Comparison of ENCODE assay signal across 8 cellular contexts in the genomic region with DNA sequence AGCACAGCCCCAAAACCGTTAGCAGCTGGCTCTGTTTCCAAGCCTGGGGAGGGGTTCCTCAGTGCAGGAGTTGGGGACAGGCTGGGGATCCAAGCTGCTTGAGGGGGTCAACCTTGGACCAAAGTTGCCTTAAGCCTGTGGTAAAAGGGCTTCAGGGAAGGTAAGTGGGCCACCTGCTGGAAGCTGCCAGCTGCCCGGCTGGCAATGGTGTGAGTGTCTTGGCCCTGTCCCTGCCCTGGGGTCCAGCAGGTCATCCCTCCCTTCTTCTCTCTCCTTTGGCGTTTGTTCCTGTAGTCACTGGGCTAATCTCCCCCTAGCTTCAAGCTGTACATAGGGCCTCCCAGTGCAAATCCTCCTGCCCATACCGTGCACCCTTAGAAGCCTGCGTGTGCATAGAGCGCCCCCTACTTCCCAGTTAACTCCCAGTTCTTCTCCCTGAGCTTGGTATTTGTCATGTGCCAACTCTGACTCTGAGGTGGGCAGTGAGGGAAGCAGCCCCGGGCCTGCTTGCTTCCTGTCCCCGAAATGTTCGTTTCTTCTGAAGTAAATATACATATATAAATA. TPM values are rescaled to one million over a fixed set of nuclear protein-coding genes. Genes with fewer than 3 reads are reported as not detected.
DNase-seq lines count a peak whose midpoint lies in the region; ATAC-seq and FAIRE-seq lines count a peak whose summit lies in the region.
"Had no signal": no experiment of that assay in that cellular context is flagged by ENCODE, and none has a peak within 500 bp of the region (broad histone marks: within the 10 kb centered on the region; RNA-seq: fewer than 3 reads in every experiment).

No MANE protein-coding gene starts in this region.

- ATAC-seq in activated naive CD8-positive, alpha-beta T cell treated with anti-CD3 and anti-CD28 coated beads, Interleukin-2, amount 50 U/mL, for 24 hours: no peak
- ATAC-seq in stimulated activated effector memory CD8-positive, alpha-beta T cell treated with anti-CD3 and anti-CD28 coated beads, Interleukin-12 subunit alpha, Interleukin-12 subunit beta, amount 100 ng/mL, for 72 hours: no peak

- H3K4me1 Mint-ChIP-seq in activated naive CD8-positive, alpha-beta T cell treated with anti-CD3 and anti-CD28 coated beads, Interleukin-2, amount 50 U/mL, for 24 hours: peaks cover 20% of the 10 kb centered on the region
- peaks cover 32% of the 10 kb centered on the region for H3K4me1 Mint-ChIP-seq in stimulated activated effector memory CD8-positive, alpha-beta T cell treated with anti-CD3 and anti-CD28 coated beads, Interleukin-12 subunit alpha, Interleukin-12 subunit beta, amount 100 ng/mL, for 72 hours

- FAIRE-seq in G401.6 (lab: Jason Lieb, UNC): peak; percentile 41
- FAIRE-seq: TTC549 had no signal

- H3K27ac Mint-ChIP-seq in activated naive CD8-positive, alpha-beta T cell treated with anti-CD3 and anti-CD28 coated beads, Interleukin-2, amount 50 U/mL, for 24 hours: no peak overlapping the region
- H3K27ac Mint-ChIP-seq in stimulated activated effector memory CD8-positive, alpha-beta T cell treated with anti-CD3 and anti-CD28 coated beads, Interleukin-12 subunit alpha, Interleukin-12 subunit beta, amount 100 ng/mL, for 72 hours: no peak overlapping the region

- H3K36me3 Mint-ChIP-seq in activated naive CD8-positive, alpha-beta T cell treated with anti-CD3 and anti-CD28 coated beads, Interleukin-2, amount 50 U/mL, for 24 hours (ENCODE audit: low read depth): peaks cover 40% of the 10 kb centered on the region
- H3K36me3 Mint-ChIP-seq in stimulated activated effector memory CD8-positive, alpha-beta T cell treated with anti-CD3 and anti-CD28 coated beads, Interleukin-12 subunit alpha, Interleukin-12 subunit beta, amount 100 ng/mL, for 72 hours: peaks cover 95% of the 10 kb centered on the region

- no peak overlapping the region for H3K4me3 Mint-ChIP-seq in activated naive CD8-positive, alpha-beta T cell treated with anti-CD3 and anti-CD28 coated beads, Interleukin-2, amount 50 U/mL, for 24 hours
- H3K4me3 Mint-ChIP-seq in stimulated activated effector memory CD8-positive, alpha-beta T cell treated with anti-CD3 and anti-CD28 coated beads, Interleukin-12 subunit alpha, Interleukin-12 subunit beta, amount 100 ng/mL, for 72 hours: no peak overlapping the region

- peak; percentile 44 for DNase-seq in LHCN-M2 (ENCODE audit: low read depth)
- peak; percentile 14 for DNase-seq in activated naive CD8-positive, alpha-beta T cell treated with anti-CD3 and anti-CD28 coated beads, Interleukin-2, amount 50 U/mL, for 24 hours
- no peak for DNase-seq in stimulated activated CD4-positive, alpha-beta T cell treated with anti-CD3 and anti-CD28 coated beads, Interleukin-12 subunit alpha, Interleukin-12 subunit beta, amount 100 ng/mL, for 4 hours
- DNase-seq in stimulated activated effector memory CD8-positive, alpha-beta T cell treated with anti-CD3 and anti-CD28 coated beads, Interleukin-12 subunit alpha, Interleukin-12 subunit beta, amount 100 ng/mL, for 72 hours (ENCODE audit: low spot score in 2 of 2): no peak
- no peak for DNase-seq in NCI-H2171 treated with DMSO at 0.1 percent for 48 hours (lab: John Stamatoyannopoulos, UW)

- H3K9me3 Mint-ChIP-seq in activated naive CD8-positive, alpha-beta T cell treated with anti-CD3 and anti-CD28 coated beads, Interleukin-2, amount 50 U/mL, for 24 hours: no peaks in the 10 kb centered on the region
- no peaks in the 10 kb centered on the region for H3K9me3 Mint-ChIP-seq in stimulated activated effector memory CD8-positive, alpha-beta T cell treated with anti-CD3 and anti-CD28 coated beads, Interleukin-12 subunit alpha, Interleukin-12 subunit beta, amount 100 ng/mL, for 72 hours

- H3K27ac ChIP-seq in layer of hippocampus (ENCODE audit: low read depth, low read length): peak overlapping the region; percentile 68

- no peaks in the 10 kb centered on the region for H3K27me3 Mint-ChIP-seq in activated naive CD8-positive, alpha-beta T cell treated with anti-CD3 and anti-CD28 coated beads, Interleukin-2, amount 50 U/mL, for 24 hours

- H3K27me3 ChIP-seq in layer of hippocampus (ENCODE audit: control insufficient read depth, insufficient read depth, low read length): no peaks in the 10 kb centered on the region

RNA-seq across cellular contexts. Expression of a gene that starts 4.4 kb away (rescaled TPM):
- 46.0 and 58.6 TPM in 2 replicates for total RNA-seq in LHCN-M2 (2014; rRNA removed)
- 397 TPM for polyA plus RNA-seq in LHCN-M2 (2012)

RNA-seq across cellular contexts. Expression of a gene that starts 4.7 kb away (rescaled TPM):
- 121 and 129 TPM in 2 replicates for total RNA-seq in LHCN-M2 (2014; rRNA removed)
- polyA plus RNA-seq in LHCN-M2 (2012): 59.1 TPM

RNA-seq across cellular contexts. Expression of a gene that starts 28.8 kb away (rescaled TPM):
- total RNA-seq in LHCN-M2 (2014; rRNA removed): 65.0 and 83.9 TPM in 2 replicates
- polyA plus RNA-seq in LHCN-M2 (2012): 37.1 TPM

RNA-seq across cellular contexts. Expression of a gene that starts 35.6 kb away (rescaled TPM):
- 0.17 and 0.26 TPM in 2 replicates for total RNA-seq in LHCN-M2 (2014; rRNA removed)
- polyA plus RNA-seq in LHCN-M2 (2012): 0.38 TPM

RNA-seq across cellular contexts. Expression of a gene that starts 40.1 kb away (rescaled TPM):
- total RNA-seq in LHCN-M2 (2014; rRNA removed): 37.1 and 45.5 TPM in 2 replicates
- polyA plus RNA-seq in LHCN-M2 (2012): 79.0 TPM

Comparison
In these comparisons a context has a peak if more than half of its experiments do, and no peak if none do; other contexts are left out.
1. DNase-seq: peak in LHCN-M2 (single experiment) and activated naive CD8-positive, alpha-beta T cell treated with anti-CD3 and anti-CD28 coated beads, Interleukin-2, amount 50 U/mL, for 24 hours (single experiment); none in stimulated activated CD4-positive, alpha-beta T cell treated with anti-CD3 and anti-CD28 coated beads, Interleukin-12 subunit alpha, Interleukin-12 subunit beta, amount 100 ng/mL, for 4 hours (single experiment), stimulated activated effector memory CD8-positive, alpha-beta T cell treated with anti-CD3 and anti-CD28 coated beads, Interleukin-12 subunit alpha, Interleukin-12 subunit beta, amount 100 ng/mL, for 72 hours (0 of 2) and NCI-H2171 treated with DMSO at 0.1 percent for 48 hours (single experiment).